8 cellular contexts compared by ENCODE assay signal in genomic region chr7:43906327-43907010, GRCh38. TPM values are rescaled to one million over a fixed set of nuclear protein-coding genes. Genes with fewer than 3 reads are reported as not detected.
DNase-seq lines count a peak whose midpoint lies in the region; ATAC-seq, FAIRE-seq and TF ChIP-seq lines count a peak whose summit lies in the region.

Gene URGCP (minus strand): TSS chr7:43906596. CDS start chr7:43906575, 21 bp downstream.

- peaks cover 23% of the 10 kb centered on the region for H4K20me1 ChIP-seq in HepG2 (ENCODE audit: insufficient read depth, low read length)

- TF ChIP-seq CTCF in GM13977 (IDR thresholded peaks at IDR 0.05; ENCODE audit: extremely low read depth, insufficient read depth, missing control alignments) (no peak), HepG2 (CRISPR knock-in tag; IDR thresholded peaks at IDR 0.05) (no peak)

- no TSS peak for BruUV-seq in HepG2 (replicated peaks; lab: Mats Ljungman, UMichigan)

- peak within 1 kb of the TSS; percentile 92 for H3K4me3 Mint-ChIP-seq in activated CD4-positive, alpha-beta T cell treated with anti-CD3 and anti-CD28 coated beads, Interleukin-2, amount 10 ng/mL, durations not matched to agents 24 days and 14 days

- peak; percentile 47 for ATAC-seq in HepG2

- H3K9me3 ChIP-seq in HepG2 (ENCODE audit: low read length) = no peaks in the 10 kb centered on the region

- H3K36me3 ChIP-seq in HepG2 (replicated peaks in 1 of 2; ENCODE audit: control insufficient read depth in 1 of 2, insufficient read depth in 2 of 2, low read length in 2 of 2) = peaks cover 1 to 5% of the 10 kb centered on the region in 2 experiments; a peak in 3 of 5 replicates

- H3K79me2 ChIP-seq in HepG2 (ENCODE audit: insufficient read depth, low read length) = peaks cover 39% of the 10 kb centered on the region

- H2AFZ ChIP-seq in HepG2 (ENCODE audit: low read length) = peak within 1 kb of the TSS; percentile 70

- peaks cover 36% of the 10 kb centered on the region for H3K4me1 ChIP-seq in HepG2 (ENCODE audit: insufficient read depth, low read length)

- no peak for FAIRE-seq in HepG2 (lab: Jason Lieb, UNC)

- peak; percentile 91 for DNase-seq in GM13977 (ENCODE audit: low spot score)
- DNase-seq in HCEC 1CT = peak; percentile 35
- DNase-seq in NCI-H1092 (lab: John Stamatoyannopoulos, UW) = peak; percentile 13
- DNase-seq in activated CD4-positive, alpha-beta T cell treated with anti-CD3 and anti-CD28 coated beads, Interleukin-2, amount 10 ng/mL, durations not matched to agents 24 days and 14 days = peak; percentile 89
- DNase-seq in dermis blood vessel endothelial cell = peak; percentile 56
- DNase-seq in HepG2 (ENCODE audit: low spot score) = no peak
- DNase-seq in stimulated activated CD4-positive, alpha-beta T cell treated with anti-CD3 and anti-CD28 coated beads, Interleukin-4, amount 100 ng/mL, for 24 hours = peak; percentile 46
- DNase-seq in NCI-H187 treated with DMSO at 0.1 percent for 48 hours (lab: John Stamatoyannopoulos, UW) = no peak

- H3K4me1 Mint-ChIP-seq in activated CD4-positive, alpha-beta T cell treated with anti-CD3 and anti-CD28 coated beads, Interleukin-2, amount 10 ng/mL, durations not matched to agents 24 days and 14 days = peaks cover 29% of the 10 kb centered on the region

- H3K27ac ChIP-seq in HepG2 (ENCODE audit: extremely low read length, insufficient read depth, low read length) = peak within 1 kb of the TSS; percentile 78

- TF ChIP-seq POLR2A in HepG2 (IDR thresholded peaks at IDR 0.05; ENCODE audit: insufficient read depth in 1 of 2, low read depth in 2 of 2, low read length in 2 of 2) = peak in 1 of 2 experiments; percentile 54; a peak in 2 of 4 replicates

- no peaks in the 10 kb centered on the region for H3K27me3 ChIP-seq in HepG2 (ENCODE audit: control insufficient read depth in 1 of 2, insufficient read depth in 2 of 2, low read length in 2 of 2)

- peak within 1 kb of the TSS; percentile 93 for H3K9ac ChIP-seq in HepG2 (ENCODE audit: insufficient read depth, low read depth, low read length)

- CTCF ChIA-PET in HepG2 (lab: Yijun Ruan, JAX; ENCODE audit: low intra/inter-chr PET ratio, low total read pairs) = no interaction called here

- 9% methylated on average over 2 of the region's 74 CpGs for WGBS in HepG2 (ENCODE audit: low lambda C conversion rate)

- POLR2A ChIA-PET in HepG2 (lab: Yijun Ruan, JAX) = interaction anchor here (0.6 to 1.0 kb wide), 3 partner anchors 19 to 52 kb away, joined by 4 read pairs; partner anchors contain the start of gene MRPS24

- no peaks in the 10 kb centered on the region for H3K9me3 Mint-ChIP-seq in activated CD4-positive, alpha-beta T cell treated with anti-CD3 and anti-CD28 coated beads, Interleukin-2, amount 10 ng/mL, durations not matched to agents 24 days and 14 days

- intact Hi-C loops in activated CD4-positive, alpha-beta T cell treated with anti-CD3 and anti-CD28 coated beads, Interleukin-2, amount 10 ng/mL, durations not matched to agents 24 days and 14 days (cut with micrococcal nuclease) = loop anchor here (1.0 to 2.0 kb wide), 2 partner anchors 20 to 38 kb away; partner anchors contain the start of genes MRPS24 and UBE2D4
- intact Hi-C loops in HepG2 (cut with micrococcal nuclease; ENCODE audit: unreplicated experiment) = no loop called here

- peak within 1 kb of the TSS; percentile 70 to 87 (median 83) for H3K4me3 ChIP-seq in HepG2 (replicated peaks in 1 of 3; ENCODE audit: insufficient read depth in 1 of 3, low read depth in 2 of 3, low read length in 3 of 3)

- TF ChIP-seq RAD21 in HepG2 (CRISPR knock-in tag; IDR thresholded peaks at IDR 0.05) = peak; percentile 16; the same call in 1 of the 2 replicates

- H3K27ac Mint-ChIP-seq in activated CD4-positive, alpha-beta T cell treated with anti-CD3 and anti-CD28 coated beads, Interleukin-2, amount 10 ng/mL, durations not matched to agents 24 days and 14 days = peak within 1 kb of the TSS; percentile 94

- H3K27me3 Mint-ChIP-seq in activated CD4-positive, alpha-beta T cell treated with anti-CD3 and anti-CD28 coated beads, Interleukin-2, amount 10 ng/mL, durations not matched to agents 24 days and 14 days = no peaks in the 10 kb centered on the region

- in situ Hi-C loops in GM13977 (cut with MboI; ENCODE audit: low pct_unique_long_range_greater_than_20kb, low sequenced_read_pairs, unreplicated experiment) = no loop called here
- in situ Hi-C loops in HepG2 (cut with HindIII; ENCODE audit: extremely low pct_ligation_motif_present, low pct_unique_long_range_greater_than_20kb) = no loop called here

- H3K36me3 Mint-ChIP-seq in activated CD4-positive, alpha-beta T cell treated with anti-CD3 and anti-CD28 coated beads, Interleukin-2, amount 10 ng/mL, durations not matched to agents 24 days and 14 days (ENCODE audit: low read depth) = peaks cover 13% of the 10 kb centered on the region

- H3K4me2 ChIP-seq in HepG2 (ENCODE audit: low read depth, low read length) = peak within 1 kb of the TSS; percentile 79

- TF ChIP-seq EP300 in HepG2 (IDR thresholded peaks at IDR 0.05; ENCODE audit: low read depth in 2 of 2, low read length in 2 of 2) (no peak), HepG2 (CRISPR knock-in tag; IDR thresholded peaks at IDR 0.05; ENCODE audit: borderline replicate concordance) (no peak)

TF ChIP-seq in HepG2, 621 proteins besides CTCF, POLR2A, EP300 and RAD21 (continues in another document):
- TF ChIP-seq ZNF747 (CRISPR knock-in tag; IDR thresholded peaks at IDR 0.05; ENCODE audit: borderline replicate concordance) (no peak), ZNF274 (CRISPR knock-in tag; IDR thresholded peaks at IDR 0.05) (no peak), HCFC1 (IDR thresholded peaks at IDR 0.05; ENCODE audit: low read depth, low read length) (no peak), PITX1 (CRISPR knock-in tag; IDR thresholded peaks at IDR 0.05) (no peak), MYNN (CRISPR knock-in tag; IDR thresholded peaks at IDR 0.05; ENCODE audit: low read depth) (no peak), MXI1 (IDR thresholded peaks at IDR 0.05; ENCODE audit: borderline replicate concordance, low read depth, low read length) (no peak), ZNF3 (CRISPR knock-in tag; IDR thresholded peaks at IDR 0.05) (no peak)
- TF ChIP-seq, protein P1, sequence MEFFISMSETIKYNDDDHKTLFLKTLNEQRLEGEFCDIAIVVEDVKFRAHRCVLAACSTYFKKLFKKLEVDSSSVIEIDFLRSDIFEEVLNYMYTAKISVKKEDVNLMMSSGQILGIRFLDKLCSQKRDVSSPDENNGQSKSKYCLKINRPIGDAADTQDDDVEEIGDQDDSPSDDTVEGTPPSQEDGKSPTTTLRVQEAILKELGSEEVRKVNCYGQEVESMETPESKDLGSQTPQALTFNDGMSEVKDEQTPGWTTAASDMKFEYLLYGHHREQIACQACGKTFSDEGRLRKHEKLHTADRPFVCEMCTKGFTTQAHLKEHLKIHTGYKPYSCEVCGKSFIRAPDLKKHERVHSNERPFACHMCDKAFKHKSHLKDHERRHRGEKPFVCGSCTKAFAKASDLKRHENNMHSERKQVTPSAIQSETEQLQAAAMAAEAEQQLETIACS (CRISPR knock-in tag; IDR thresholded peaks at IDR 0.05) = 0 out of 2 replicates have a peak, but pooled peaks have one; percentile 20
- TF ChIP-seq, protein P2, sequence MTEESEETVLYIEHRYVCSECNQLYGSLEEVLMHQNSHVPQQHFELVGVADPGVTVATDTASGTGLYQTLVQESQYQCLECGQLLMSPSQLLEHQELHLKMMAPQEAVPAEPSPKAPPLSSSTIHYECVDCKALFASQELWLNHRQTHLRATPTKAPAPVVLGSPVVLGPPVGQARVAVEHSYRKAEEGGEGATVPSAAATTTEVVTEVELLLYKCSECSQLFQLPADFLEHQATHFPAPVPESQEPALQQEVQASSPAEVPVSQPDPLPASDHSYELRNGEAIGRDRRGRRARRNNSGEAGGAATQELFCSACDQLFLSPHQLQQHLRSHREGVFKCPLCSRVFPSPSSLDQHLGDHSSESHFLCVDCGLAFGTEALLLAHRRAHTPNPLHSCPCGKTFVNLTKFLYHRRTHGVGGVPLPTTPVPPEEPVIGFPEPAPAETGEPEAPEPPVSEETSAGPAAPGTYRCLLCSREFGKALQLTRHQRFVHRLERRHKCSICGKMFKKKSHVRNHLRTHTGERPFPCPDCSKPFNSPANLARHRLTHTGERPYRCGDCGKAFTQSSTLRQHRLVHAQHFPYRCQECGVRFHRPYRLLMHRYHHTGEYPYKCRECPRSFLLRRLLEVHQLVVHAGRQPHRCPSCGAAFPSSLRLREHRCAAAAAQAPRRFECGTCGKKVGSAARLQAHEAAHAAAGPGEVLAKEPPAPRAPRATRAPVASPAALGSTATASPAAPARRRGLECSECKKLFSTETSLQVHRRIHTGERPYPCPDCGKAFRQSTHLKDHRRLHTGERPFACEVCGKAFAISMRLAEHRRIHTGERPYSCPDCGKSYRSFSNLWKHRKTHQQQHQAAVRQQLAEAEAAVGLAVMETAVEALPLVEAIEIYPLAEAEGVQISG (CRISPR knock-in tag; IDR thresholded peaks at IDR 0.05) = peak; percentile 56

RNA-seq across cellular contexts. Expression of gene URGCP, which starts in this region (rescaled TPM):
- 33.2 and 33.4 TPM in 2 replicates for total RNA-seq in activated CD4-positive, alpha-beta T cell treated with anti-CD3 and anti-CD28 coated beads, Interleukin-2, amount 10 ng/mL, durations not matched to agents 24 days and 14 days
- 27.5 and 34.2 TPM in 2 replicates for total RNA-seq in dermis blood vessel endothelial cell
- 20.8 and 22.3 TPM in 2 replicates for total RNA-seq in HepG2 (2016; rRNA removed; fragmentation: Illumina TruSeq; extraction: Trizol)
- 3.9 and 5.6 TPM in 2 replicates for total RNA-seq in HepG2 (2016; cell fraction: cytosol; rRNA removed; fragmentation: Illumina TruSeq; extraction: Trizol; ENCODE audit: low read depth)
- 19.9 and 24.0 TPM in 2 replicates for total RNA-seq in HepG2 (2016; cell fraction: insoluble cytoplasmic fraction; rRNA removed; fragmentation: Illumina TruSeq; extraction: Trizol)
- total RNA-seq in HepG2 (2016; cell fraction: membrane; rRNA removed; fragmentation: Illumina TruSeq; extraction: Trizol) = 5.5 and 7.7 TPM in 2 replicates
- 12.6 and 14.4 TPM in 2 replicates for total RNA-seq in HepG2 (2016; cell fraction: nucleus; rRNA removed; fragmentation: Illumina TruSeq; extraction: Trizol)
- polyA plus RNA-seq in HepG2 (2011; rRNA removed) = 25.8 and 29.7 TPM in 2 replicates
- 14.7 and 17.8 TPM in 2 replicates for polyA plus RNA-seq in HepG2 (2011; cell fraction: cytosol; rRNA removed)
- polyA plus RNA-seq in HepG2 (2011; cell fraction: nucleus; rRNA removed) = 19.4 and 22.1 TPM in 2 replicates
- polyA plus RNA-seq in HepG2 (2012) = 13.7 and 15.6 TPM in 2 replicates
- polyA plus RNA-seq in HepG2 (2016; cell fraction: cytosol; fragmentation: Illumina TruSeq; extraction: Trizol; ENCODE audit: low read depth) = 4.0 and 4.5 TPM in 2 replicates
- polyA plus RNA-seq in HepG2 (2016; cell fraction: insoluble cytoplasmic fraction; fragmentation: Illumina TruSeq; extraction: Trizol; ENCODE audit: low read depth) = 14.1 and 16.1 TPM in 2 replicates
- polyA plus RNA-seq in HepG2 (2016; cell fraction: membrane; fragmentation: Illumina TruSeq; extraction: Trizol; ENCODE audit: low read depth) = 3.7 and 3.8 TPM in 2 replicates
- 29.6 and 30.0 TPM in 2 replicates for polyA plus RNA-seq in HepG2 (2016; cell fraction: nucleus; fragmentation: Illumina TruSeq; extraction: Trizol; ENCODE audit: insufficient read depth, low read depth)
- polyA minus RNA-seq in HepG2 (2011; rRNA and poly(A)+ RNA removed; ENCODE audit: low replicate concordance) = 30.5 and 51.3 TPM in 2 replicates
- polyA minus RNA-seq in HepG2 (2011; cell fraction: cytosol; rRNA and poly(A)+ RNA removed) = 14.4 and 19.8 TPM in 2 replicates
- polyA minus RNA-seq in HepG2 (2011; cell fraction: nucleus; rRNA and poly(A)+ RNA removed) = 16.4 and 18.4 TPM in 2 replicates

Comparison
In these comparisons a context has a peak if more than half of its experiments do, and no peak if none do; other contexts are left out.
1. DNase-seq: peak in GM13977 (single experiment), HCEC 1CT (single experiment), NCI-H1092 (single experiment), activated CD4-positive, alpha-beta T cell treated with anti-CD3 and anti-CD28 coated beads, Interleukin-2, amount 10 ng/mL, durations not matched to agents 24 days and 14 days (single experiment), dermis blood vessel endothelial cell (single experiment) and stimulated activated CD4-positive, alpha-beta T cell treated with anti-CD3 and anti-CD28 coated beads, Interleukin-4, amount 100 ng/mL, for 24 hours (single experiment); none in HepG2 (single experiment) and NCI-H187 treated with DMSO at 0.1 percent for 48 hours (single experiment).